ENCODE assay signal across 22 cellular contexts in the genomic region with DNA sequence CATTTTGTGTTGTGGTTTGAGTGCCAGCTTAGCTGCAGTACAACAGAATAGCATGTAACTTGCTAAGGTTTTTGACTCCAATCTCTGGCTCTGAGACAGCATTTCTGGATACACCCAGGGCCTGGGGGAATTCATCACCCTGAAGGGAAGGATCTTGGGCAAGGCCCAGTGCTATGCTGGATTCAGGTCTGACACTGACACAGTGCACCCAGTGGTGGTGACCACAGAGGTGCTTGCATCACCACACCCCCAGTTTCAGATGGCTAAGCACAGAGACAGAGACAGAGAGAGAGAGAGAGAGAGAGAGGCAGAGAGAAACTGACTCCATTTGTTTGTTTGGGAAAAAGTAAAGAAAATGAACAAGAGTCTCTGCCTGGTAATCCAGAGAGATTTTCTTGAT.
"Had no signal": no experiment of that assay in that cellular context is flagged by ENCODE, and none has a peak within 500 bp of the region (broad histone marks: within the 10 kb centered on the region; RNA-seq: fewer than 3 reads in every experiment).

No MANE protein-coding gene starts in this region.

- H3K9me3 ChIP-seq: stomach, suprapubic skin, transverse colon, uterus had no signal

- DNase-seq: activated CD4-positive, alpha-beta memory T cell treated with anti-CD3 and anti-CD28 coated beads for 36 hours; activated CD4-positive, alpha-beta T cell treated with anti-CD3 and anti-CD28 coated beads for 48 hours; activated effector memory CD4-positive, alpha-beta T cell treated with anti-CD3 and anti-CD28 coated beads, Interleukin-2, amount 50 U/mL, for 16 hours; activated naive CD4-positive, alpha-beta T cell treated with anti-CD3 and anti-CD28 coated beads, Interleukin-2, amount 50 U/mL, for 16 hours; activated naive CD8-positive, alpha-beta T cell treated with anti-CD3 and anti-CD28 coated beads, Interleukin-2, amount 50 U/mL, for 24 hours; activated T-cell treated with anti-CD3 and anti-CD28 coated beads, Interleukin-2, amount 50 U/mL, for 72 hours; effector CD8-positive, alpha-beta T cell; foreskin melanocyte; left ventricle myocardium superior; midbrain; natural killer cell; small intestine; stimulated activated CD4-positive, alpha-beta T cell treated with anti-CD3 and anti-CD28 coated beads, Interleukin-2, amount 100 ng/mL, for 24 hours; stomach; transverse colon; uterus had no signal

- H3K9me3 Mint-ChIP-seq: activated CD4-positive, alpha-beta memory T cell treated with anti-CD3 and anti-CD28 coated beads for 36 hours; activated naive CD8-positive, alpha-beta T cell treated with anti-CD3 and anti-CD28 coated beads, Interleukin-2, amount 50 U/mL, for 24 hours; activated T-cell treated with anti-CD3 and anti-CD28 coated beads, Interleukin-2, amount 50 U/mL, for 72 hours; natural killer cell; T-helper 1 cell treated with Interleukin-12 subunit alpha and Interleukin-12 subunit beta and Interleukin-4 antibody, amounts not matched to agents 30 μg/mL and 1 μg/mL, for 36 hours had no signal

- H3K27ac ChIP-seq: parathyroid adenoma, stomach, suprapubic skin, transverse colon, uterus had no signal

- H3K4me3 ChIP-seq: stomach, suprapubic skin, transverse colon, uterus had no signal

- H3K27me3 Mint-ChIP-seq: activated CD4-positive, alpha-beta memory T cell treated with anti-CD3 and anti-CD28 coated beads for 36 hours had no signal

- H3K4me1 ChIP-seq: parathyroid adenoma, stomach, suprapubic skin, transverse colon, uterus had no signal

- H3K4me1 Mint-ChIP-seq: activated naive CD8-positive, alpha-beta T cell treated with anti-CD3 and anti-CD28 coated beads, Interleukin-2, amount 50 U/mL, for 24 hours; natural killer cell; stimulated activated effector memory CD8-positive, alpha-beta T cell treated with anti-CD3 and anti-CD28 coated beads, Interleukin-12 subunit alpha, Interleukin-12 subunit beta, amount 100 ng/mL, for 72 hours had no signal

- H3K4me3 Mint-ChIP-seq: activated CD4-positive, alpha-beta memory T cell treated with anti-CD3 and anti-CD28 coated beads for 36 hours; activated naive CD8-positive, alpha-beta T cell treated with anti-CD3 and anti-CD28 coated beads, Interleukin-2, amount 50 U/mL, for 24 hours; activated T-cell treated with anti-CD3 and anti-CD28 coated beads, Interleukin-2, amount 50 U/mL, for 72 hours; dendritic cell treated with granulocyte-macrophage colony-stimulating factor and Interleukin-4, amounts not matched to agents 40 ng/mL and 50 ng/mL, for 4 days; natural killer cell; stimulated activated effector memory CD8-positive, alpha-beta T cell treated with anti-CD3 and anti-CD28 coated beads, Interleukin-12 subunit alpha, Interleukin-12 subunit beta, amount 100 ng/mL, for 72 hours; T-helper 1 cell treated with Interleukin-12 subunit alpha and Interleukin-12 subunit beta and Interleukin-4 antibody, amounts not matched to agents 30 μg/mL and 1 μg/mL, for 36 hours had no signal

- H3K27ac Mint-ChIP-seq: activated CD4-positive, alpha-beta memory T cell treated with anti-CD3 and anti-CD28 coated beads for 36 hours; activated naive CD8-positive, alpha-beta T cell treated with anti-CD3 and anti-CD28 coated beads, Interleukin-2, amount 50 U/mL, for 24 hours; activated T-cell treated with anti-CD3 and anti-CD28 coated beads, Interleukin-2, amount 50 U/mL, for 72 hours; dendritic cell treated with granulocyte-macrophage colony-stimulating factor and Interleukin-4, amounts not matched to agents 40 ng/mL and 50 ng/mL, for 4 days; natural killer cell; stimulated activated effector memory CD8-positive, alpha-beta T cell treated with anti-CD3 and anti-CD28 coated beads, Interleukin-12 subunit alpha, Interleukin-12 subunit beta, amount 100 ng/mL, for 72 hours; T-helper 1 cell treated with Interleukin-12 subunit alpha and Interleukin-12 subunit beta and Interleukin-4 antibody, amounts not matched to agents 30 μg/mL and 1 μg/mL, for 36 hours had no signal

- H3K36me3 Mint-ChIP-seq: activated CD4-positive, alpha-beta memory T cell treated with anti-CD3 and anti-CD28 coated beads for 36 hours; natural killer cell; stimulated activated effector memory CD8-positive, alpha-beta T cell treated with anti-CD3 and anti-CD28 coated beads, Interleukin-12 subunit alpha, Interleukin-12 subunit beta, amount 100 ng/mL, for 72 hours had no signal

- H3K27me3 ChIP-seq: stomach, suprapubic skin, transverse colon, uterus had no signal

- ATAC-seq: activated naive CD8-positive, alpha-beta T cell treated with anti-CD3 and anti-CD28 coated beads, Interleukin-2, amount 50 U/mL, for 24 hours; activated T-cell treated with anti-CD3 and anti-CD28 coated beads, Interleukin-2, amount 50 U/mL, for 72 hours; left ventricle myocardium superior; natural killer cell; sciatic nerve had no signal

- H3K36me3 ChIP-seq: stomach, suprapubic skin, transverse colon, uterus had no signal
